8 cellular contexts compared by ENCODE assay signal in genomic region chr9:125262217-125262991, GRCh38. TPM values are rescaled to one million over a fixed set of nuclear protein-coding genes. Genes with fewer than 3 reads are reported as not detected.
DNase-seq lines count a peak whose midpoint lies in the region; ATAC-seq and TF ChIP-seq lines count a peak whose summit lies in the region.

No MANE protein-coding gene starts in this region.

- intact Hi-C loops in A673 (cut with micrococcal nuclease; ENCODE audit: unreplicated experiment) (no loop called here), psoas muscle (cut with DNase I) (no loop called here)

- CTCF ChIA-PET in A673 (lab: Charles Lee) (interaction anchor here (1.0 kb wide), 1 partner anchor 145 kb away, joined by 4 read pairs; no protein-coding TSS in a partner anchor), T-cell (lab: Charles Lee) (interaction anchor here (0.6 to 1.0 kb wide), 2 partner anchors 23 to 24 kb away, joined by 3 read pairs; no protein-coding TSS in a partner anchor)

- ATAC-seq in HG03097 (IDR thresholded peaks at IDR 0.05; ENCODE audit: low FRiP score, unreplicated experiment): peak; percentile 18
- ATAC-seq in T-cell (replicated peaks in 1 of 4): peak in 1 of 4 experiments; percentile 32
- ATAC-seq in psoas muscle: peak in 2 of 4 donors; percentile 59 to 73

- H3K4me3 ChIP-seq in A673 (ENCODE audit: low read depth, low read length, poor library complexity, severe bottlenecking) (peak overlapping the region; percentile 97), GM12864 (ENCODE audit: low read depth, low read length) (peak overlapping the region; percentile 98), fibroblast of pulmonary artery (replicated peaks; ENCODE audit: low read depth, low read length) (peak overlapping the region; percentile 96), psoas muscle (peak overlapping the region; percentile 99)

- TF ChIP-seq CTCF in A673 (conservative IDR thresholded peaks at IDR 0.05; ENCODE audit: low read depth, low read length): no peak
- no peak for TF ChIP-seq CTCF in GM12864 (IDR thresholded peaks at IDR 0.05; ENCODE audit: low read depth, low read length, missing control alignments)
- no peak for TF ChIP-seq CTCF in fibroblast of pulmonary artery (IDR thresholded peaks at IDR 0.05; ENCODE audit: low read length, missing control alignments)
- TF ChIP-seq CTCF in psoas muscle (IDR thresholded peaks at IDR 0.05): no peak

- 13 to 17% (median 15%) methylated on average over 17 of the region's 17 CpGs for WGBS in psoas muscle, 3 donors

- TSS peak; percentile 55 for BruUV-seq in A673 (replicated peaks; lab: Mats Ljungman, UMichigan)

- peak overlapping the region; percentile 88 to 96 (median 96) for H3K4me3 Mint-ChIP-seq in T-cell

- no peaks in the 10 kb centered on the region for H3K9me3 Mint-ChIP-seq in T-cell

- no peaks in the 10 kb centered on the region for H3K9me3 ChIP-seq in A673 (ENCODE audit: low read depth, low read length, poor library complexity, severe bottlenecking)
- H3K9me3 ChIP-seq in psoas muscle: no peaks in the 10 kb centered on the region

- H3K4me1 ChIP-seq in A673 (ENCODE audit: insufficient read depth, low read length, poor library complexity, severe bottlenecking) (no peaks in the 10 kb centered on the region), psoas muscle (peaks cover 25% of the 10 kb centered on the region)

- POLR2A ChIA-PET in A673 (lab: Charles Lee; ENCODE audit: low non-redundant PET): no interaction called here
- POLR2A ChIA-PET in T-cell (lab: Charles Lee): interaction anchor here (0.7 to 1.8 kb wide), 4 partner anchors 21 to 22 kb away, joined by 3 to 13 read pairs (median 4); partner anchors contain the start of gene HSPA5 (in 2 of the 2)

- H3K36me3 Mint-ChIP-seq in T-cell: peaks cover 16% of the 10 kb centered on the region

- no peaks in the 10 kb centered on the region for H3K27me3 Mint-ChIP-seq in T-cell

- H3K27ac Mint-ChIP-seq in T-cell: peak overlapping the region; percentile 75 to 90

- H3K36me3 ChIP-seq in A673 (ENCODE audit: insufficient read depth, low read length, poor library complexity, severe bottlenecking) (no peaks in the 10 kb centered on the region), psoas muscle (ENCODE audit: insufficient read depth in 1 of 2, low read depth in 1 of 2) (peaks cover 4 to 32% of the 10 kb centered on the region in 2 donors)

- peaks cover 39 to 48% (median 44%) of the 10 kb centered on the region in 3 donors for H3K4me1 Mint-ChIP-seq in T-cell

- DNase-seq in A673 (ENCODE audit: low spot score): peak; percentile 38
- no peak for DNase-seq in GM12864 (ENCODE audit: low read depth)
- DNase-seq in T-cell: peak in 8 of 34 experiments; percentile 3 to 28 (median 10)
- DNase-seq in fibroblast of pulmonary artery (ENCODE audit: low read depth): no peak
- no peak for DNase-seq in psoas muscle
- no peak for DNase-seq in germinal center (ENCODE audit: low spot score)
- DNase-seq in KG1 (lab: John Stamatoyannopoulos, UW): no peak

- H3K27me3 ChIP-seq in A673 (replicated peaks; ENCODE audit: insufficient read depth, low read depth, low read length, poor library complexity): no peaks in the 10 kb centered on the region
- H3K27me3 ChIP-seq in psoas muscle (ENCODE audit: insufficient read depth in 3 of 3, low read length in 2 of 3): no peaks in the 10 kb centered on the region

- H3K27ac ChIP-seq in A673 (ENCODE audit: low read depth, low read length, poor library complexity, severe bottlenecking) (peak overlapping the region; percentile 87), psoas muscle (peak overlapping the region; percentile 95)

RNA-seq across cellular contexts. Expression of gene GAPVD1, which starts 0.8 kb away (rescaled TPM):
- total RNA-seq in A673 (2021): 55.3 and 58.2 TPM in 2 replicates
- total RNA-seq in T-cell: 10 to 100 TPM; 54.6 to 71.2 (median 57.4) TPM
- total RNA-seq in psoas muscle: 10 to 100 TPM; 33.0 to 49.3 (median 43.1) TPM
- polyA plus RNA-seq in psoas muscle: 10 to 100 TPM in 2 of 3 donors, 1 to 10 TPM in 1; 9.7 to 26.3 (median 10.5) TPM

RNA-seq across cellular contexts. Expression of gene HSPA5, which starts 21.3 kb away (rescaled TPM):
- 260 and 290 TPM in 2 replicates for total RNA-seq in A673 (2021)
- 100 to 1,000 TPM; 105 to 196 (median 118) TPM for total RNA-seq in T-cell
- total RNA-seq in psoas muscle: 100 to 1,000 TPM in 1 of 4 donors, 10 to 100 TPM in 3; 53.2 to 160 (median 84.6) TPM
- 100 to 1,000 TPM in 1 of 3 donors, 10 to 100 TPM in 2; 76.7 to 179 (median 94.3) TPM for polyA plus RNA-seq in psoas muscle
